ENCODE assay signal across 9 cellular contexts in the genomic region with DNA sequence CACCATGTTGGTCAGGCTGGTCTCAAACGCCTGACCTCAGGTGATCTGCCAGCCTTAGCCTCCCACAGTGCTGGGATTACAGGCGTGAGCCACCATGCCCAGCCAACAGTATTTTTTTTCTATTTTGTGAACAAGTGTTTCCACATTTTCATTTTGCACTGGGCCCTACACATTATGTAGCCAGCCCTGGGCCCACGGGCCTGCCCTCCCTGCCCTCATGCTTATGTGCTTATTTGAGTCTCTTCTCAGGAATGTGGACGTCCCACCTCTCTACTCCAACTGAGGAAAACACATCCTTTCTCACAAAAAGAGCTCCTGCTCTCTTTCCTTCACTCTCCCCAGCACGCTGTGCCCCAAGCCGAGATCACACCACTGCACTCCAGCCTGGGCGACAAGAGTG. TPM values are rescaled to one million over a fixed set of nuclear protein-coding genes. Genes with fewer than 3 reads are reported as not detected.
"Had no signal": no experiment of that assay in that cellular context is flagged by ENCODE, and none has a peak within 500 bp of the region (broad histone marks: within the 10 kb centered on the region; RNA-seq: fewer than 3 reads in every experiment).

No MANE protein-coding gene starts in this region.

- H3K9me3 ChIP-seq: HAP-1 had no signal

- H3K4me3 Mint-ChIP-seq: HFFc6 had no signal

- H3K9me3 Mint-ChIP-seq: HFFc6 had no signal

- H3K27ac Mint-ChIP-seq: HFFc6 had no signal

- H3K36me3 ChIP-seq: HAP-1 had no signal

- H2AFZ ChIP-seq: GM23248 had no signal

- H3K4me3 ChIP-seq: GM23248, HAP-1 had no signal

- DNase-seq: GM23248, GOT3, H7, HFFc6, IMR-90 had no signal

- ATAC-seq: HCT116 had no signal

- H3K27ac ChIP-seq: GM23248 had no signal

- H3K9ac ChIP-seq: GM23248 had no signal

RNA-seq across cellular contexts. Expression of a gene that starts 17.0 kb away (rescaled TPM):
- total RNA-seq: H4, H7, HFFc6, HT-29, IMR-90 had no signal
- polyA plus RNA-seq: GM23248 had no signal
